10 cellular contexts compared by ENCODE assay signal in genomic region chr17:43591750-43592562, GRCh38. TPM values are rescaled to one million over a fixed set of nuclear protein-coding genes. Genes with fewer than 3 reads are reported as not detected.
A peak's percentile ranks its signal among the peaks of the same experiment; 100 is the strongest.
DNase-seq lines count a peak whose midpoint lies in the region; ATAC-seq, FAIRE-seq and TF ChIP-seq lines count a peak whose summit lies in the region.
"Had no signal": no experiment of that assay in that cellular context is flagged by ENCODE, and none has a peak within 500 bp of the region (broad histone marks: within the 10 kb centered on the region; RNA-seq: fewer than 3 reads in every experiment).

No MANE protein-coding gene starts in this region.

- CTCF ChIA-PET in HEK293 (lab: Yijun Ruan, JAX) = interaction anchor here (0.6 to 4.4 kb wide), 6 partner anchors 16 to 410 kb away, joined by 3 to 50 read pairs (median 4); no protein-coding TSS in a partner anchor

- H3K27me3 ChIP-seq in stomach = no peaks in the 10 kb centered on the region

- no peak for FAIRE-seq in D721Med (lab: Jason Lieb, UNC)
- FAIRE-seq: GM12891 had no signal

- H3K27ac ChIP-seq in HEK293 (ENCODE audit: extremely low read depth, low read depth, low read length) (peak overlapping the region; percentile 22; the same call in 1 of the 2 replicates), stomach (peak overlapping the region; percentile 52 to 85 (median 75))

- H3K4me1 ChIP-seq in HEK293 (ENCODE audit: control insufficient read depth, insufficient read depth, low read length) (peaks cover 10% of the 10 kb centered on the region), stomach (peaks cover 3 to 14% (median 10%) of the 10 kb centered on the region in 4 donors)

- no peak for TF ChIP-seq POLR2A in stomach (IDR thresholded peaks at IDR 0.05)

- H3K9me3 ChIP-seq in HEK293 (ENCODE audit: control insufficient read depth, insufficient read depth, low read depth, low read length) = no peaks in the 10 kb centered on the region
- no peaks in the 10 kb centered on the region for H3K9me3 ChIP-seq in stomach

- H3K36me3 ChIP-seq in HEK293 (ENCODE audit: control insufficient read depth in 2 of 2, insufficient read depth in 1 of 2, low read length in 2 of 2) (no peaks in the 10 kb centered on the region), stomach (no peaks in the 10 kb centered on the region)

- intact Hi-C loops in stomach (cut with DNase I; ENCODE audit: low total_unique reads) = no loop called here

- no peak overlapping the region for H3K4me3 ChIP-seq in HEK293 (ENCODE audit: low read depth, low read length)
- H3K4me3 ChIP-seq in stomach = no peak overlapping the region

- DNase-seq in cerebellar cortex (ENCODE audit: low spot score) (peak; percentile 35), left lobe of liver (ENCODE audit: low spot score) (peak; percentile 47), stomach (peak; percentile 31), D721Med (ENCODE audit: insufficient read length, low spot score) (no peak)
- DNase-seq in stimulated activated CD4-positive, alpha-beta T cell treated with anti-CD3 and anti-CD28 coated beads, Interleukin-15, amount 100 ng/mL, for 24 hours = no peak
- DNase-seq: cortex of kidney had no signal

- TF ChIP-seq EP300 in stomach (IDR thresholded peaks at IDR 0.05) = no peak

- POLR2A ChIA-PET in HEK293 (lab: Yijun Ruan, JAX) = interaction anchor here (0.6 to 0.9 kb wide), 2 partner anchors 81 to 1556 kb away, joined by 5 read pairs; partner anchors contain the start of gene HEXIM1

- WGBS in stomach, 5 donors = 43 to 65% (median 56%) methylated on average over 30 to 31 of the region's 31 CpGs

- peak; percentile 44 for ATAC-seq in left lobe of liver
- no peak for ATAC-seq in GM18511 (IDR thresholded peaks at IDR 0.05; ENCODE audit: unreplicated experiment)
- no peak for ATAC-seq in GM18502 (IDR thresholded peaks at IDR 0.05; ENCODE audit: poor library complexity, unreplicated experiment)

- TF ChIP-seq CTCF in HEK293 (tag by site-specific recombination; IDR thresholded peaks at IDR 0.05) = no peak
- no peak for TF ChIP-seq CTCF in stomach (IDR thresholded peaks at IDR 0.05)
- TF ChIP-seq CTCF in D721Med (IDR thresholded peaks at IDR 0.05; ENCODE audit: insufficient read depth, missing control alignments) = no peak

TF ChIP-seq in HEK293, 187 proteins besides CTCF, POLR2A, EP300 and RAD21:
- no peak for TF ChIP-seq ZNF174 (tag by site-specific recombination; IDR thresholded peaks at IDR 0.05)
- TF ChIP-seq ZIC2 (tag by site-specific recombination; IDR thresholded peaks at IDR 0.05) = no peak
- TF ChIP-seq ZNF837 (tag by site-specific recombination; IDR thresholded peaks at IDR 0.05) = no peak
- 0 out of 2 replicates have a peak, but pooled peaks have one; percentile 10 for TF ChIP-seq IKZF3 (tag by site-specific recombination; IDR thresholded peaks at IDR 0.05)
- 0 out of 2 replicates have a peak, but pooled peaks have one; percentile 7 for TF ChIP-seq EGR2 (tag by site-specific recombination; IDR thresholded peaks at IDR 0.05; ENCODE audit: low read depth)

RNA-seq across cellular contexts. Expression of gene ETV4, which starts 45.8 kb away (rescaled TPM):
- total RNA-seq in left lobe of liver (0.65 TPM), stomach (1 to 10 TPM in 2 of 5 donors, under 1 TPM in 2, not detected in 1; 0.58 to 3.1 (median 1.0) TPM)
- 1 to 10 TPM in 2 of 3 donors, not detected in 1; 1.6 to 4.4 TPM for polyA plus RNA-seq in stomach

Comparison
In these comparisons a context has a peak if more than half of its experiments do, and no peak if none do; other contexts are left out.
1. DNase-seq: peak in cerebellar cortex (single experiment), left lobe of liver (single experiment) and stomach (single experiment); none in D721Med (single experiment) and stimulated activated CD4-positive, alpha-beta T cell treated with anti-CD3 and anti-CD28 coated beads, Interleukin-15, amount 100 ng/mL, for 24 hours (single experiment).